ENCODE assay signal across 29 cellular contexts in the genomic region with DNA sequence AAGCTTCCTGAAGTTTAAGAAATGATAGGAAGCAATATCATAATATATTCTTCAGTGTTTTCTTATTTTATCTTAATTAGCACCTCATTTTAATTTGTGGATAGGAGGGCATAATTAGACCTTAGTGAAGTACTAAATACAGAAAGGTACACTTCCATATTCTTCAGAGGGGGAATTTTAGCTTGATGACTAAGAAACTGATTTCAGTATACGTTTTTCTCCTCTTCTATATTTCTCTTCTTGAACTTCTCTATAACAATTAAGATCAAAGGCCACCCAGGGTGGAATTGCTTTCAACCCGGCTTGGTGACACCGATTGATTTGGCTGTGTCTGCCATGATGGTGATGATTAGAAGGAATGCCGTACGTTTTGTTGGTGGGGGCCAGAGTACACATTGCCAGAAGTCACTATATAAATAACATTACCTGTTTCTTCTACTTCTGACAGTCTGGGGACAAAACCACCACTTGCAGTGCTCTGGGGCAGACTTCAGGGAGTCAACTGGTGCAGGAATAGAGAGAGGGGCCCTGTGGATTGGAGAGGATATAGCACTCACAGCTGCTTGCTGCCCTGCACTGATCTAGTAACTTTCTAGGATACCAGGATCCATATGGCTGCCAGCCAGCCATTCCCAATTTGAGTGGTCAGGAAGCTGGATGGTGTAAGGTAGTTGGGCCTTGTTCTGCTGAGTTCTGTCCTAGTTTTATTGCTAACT.
A peak's percentile ranks its signal among the peaks of the same experiment; 100 is the strongest.
DNase-seq lines count a peak whose midpoint lies in the region; ATAC-seq lines count a peak whose summit lies in the region.
"Had no signal": no experiment of that assay in that cellular context is flagged by ENCODE, and none has a peak within 500 bp of the region (broad histone marks: within the 10 kb centered on the region; RNA-seq: fewer than 3 reads in every experiment).

No MANE protein-coding gene starts in this region.

- no peak overlapping the region for H3K27ac ChIP-seq in CD4-positive, CD25-positive, alpha-beta regulatory T cell (ENCODE audit: insufficient read depth, low read length, poor library complexity, severe bottlenecking)
- no peak overlapping the region for H3K27ac ChIP-seq in naive thymus-derived CD4-positive, alpha-beta T cell (ENCODE audit: low read depth, low read length)
- H3K27ac ChIP-seq in caudate nucleus (ENCODE audit: low read depth, low read length), result no peak overlapping the region
- H3K27ac ChIP-seq: brain microvascular endothelial cell, esophagus squamous epithelium, gastrocnemius medialis, left ventricle myocardium inferior, RWPE1, VCaP had no signal

- no peaks in the 10 kb centered on the region for H3K9me3 Mint-ChIP-seq in CD4-positive, CD25-positive, alpha-beta regulatory T cell
- no peaks in the 10 kb centered on the region for H3K9me3 Mint-ChIP-seq in activated T-helper 2 cell treated with anti-CD3 and anti-CD28 coated beads, Interferon-gamma antibody, Interleukin-2, Interleukin-4, amounts not matched to agents 10 μg/mL and 5 μg/mL and 100 μg/mL, durations not matched to agents 14 hours and 24 hours and 36 hours
- peaks cover 0 to 1% (median 0%) of the 10 kb centered on the region in 11 donors for H3K9me3 Mint-ChIP-seq in naive thymus-derived CD4-positive, alpha-beta T cell
- H3K9me3 Mint-ChIP-seq: CD8-positive, alpha-beta T cell; T-helper 2 cell treated with Interferon-gamma antibody and Interleukin-4, amounts not matched to agents 5 μg/mL and 100 μg/mL, for 36 hours; type B pancreatic cell had no signal

- POLR2A ChIA-PET in naive thymus-derived CD4-positive, alpha-beta T cell (lab: Charles Lee), result interaction anchor here (0.6 to 1.4 kb wide), 4 partner anchors 17 to 40 kb away, joined by 3 to 4 read pairs (median 3); no protein-coding TSS in a partner anchor

- no peak for DNase-seq in activated CD4-positive, CD25-positive, alpha-beta regulatory T cell (lab: John Stamatoyannopoulos, UW)
- no peak for DNase-seq in CD4-positive, CD25-positive, alpha-beta regulatory T cell
- no peak for DNase-seq in activated T-helper 2 cell treated with anti-CD3 and anti-CD28 coated beads, Interferon-gamma antibody, Interleukin-2, Interleukin-4, amounts not matched to agents 10 μg/mL and 5 μg/mL and 100 μg/mL, durations not matched to agents 14 hours and 24 hours and 36 hours (ENCODE audit: low spot score)
- peak; percentile 14 for DNase-seq in mucosa of gallbladder (ENCODE audit: low spot score)
- DNase-seq in naive thymus-derived CD4-positive, alpha-beta T cell, result no peak
- DNase-seq in caudate nucleus (lab: John Stamatoyannopoulos, UW), result no peak
- DNase-seq: 8988T; activated T-cell treated with anti-CD3 and anti-CD28 coated beads, Interleukin-2, amount 50 U/mL, for 1 hour; cortex of kidney; DMS 273 treated with DMSO at 0.1 percent for 48 hours; esophagus squamous epithelium; gastrocnemius medialis; hypothalamus; left ventricle myocardium inferior; NCI-H1417; NCI-H2081; NCI-H226; right cardiac atrium; stimulated activated CD4-positive, alpha-beta T cell treated with anti-CD3 and anti-CD28 coated beads, Interleukin-12 subunit alpha, Interleukin-12 subunit beta, amount 100 ng/mL, for 4 hours; stimulated activated CD4-positive, alpha-beta T cell treated with anti-CD3 and anti-CD28 coated beads, Interleukin-4, amount 100 ng/mL, for 4 hours had no signal

- H3K27me3 Mint-ChIP-seq in CD4-positive, CD25-positive, alpha-beta regulatory T cell, result no peaks in the 10 kb centered on the region
- H3K27me3 Mint-ChIP-seq in activated T-helper 2 cell treated with anti-CD3 and anti-CD28 coated beads, Interferon-gamma antibody, Interleukin-2, Interleukin-4, amounts not matched to agents 10 μg/mL and 5 μg/mL and 100 μg/mL, durations not matched to agents 14 hours and 24 hours and 36 hours (ENCODE audit: low read depth), result no peaks in the 10 kb centered on the region
- no peaks in the 10 kb centered on the region for H3K27me3 Mint-ChIP-seq in naive thymus-derived CD4-positive, alpha-beta T cell
- H3K27me3 Mint-ChIP-seq: type B pancreatic cell had no signal

- CTCF ChIA-PET in naive thymus-derived CD4-positive, alpha-beta T cell (lab: Charles Lee), result interaction anchor here (0.7 kb wide), 1 partner anchor 74 kb away, joined by 3 read pairs; no protein-coding TSS in a partner anchor

- H3K4me1 ChIP-seq in CD4-positive, CD25-positive, alpha-beta regulatory T cell (ENCODE audit: control insufficient read depth, insufficient read depth, low read length, poor library complexity, severe bottlenecking), result no peaks in the 10 kb centered on the region
- peaks cover 0 to 31% of the 10 kb centered on the region in 2 donors for H3K4me1 ChIP-seq in naive thymus-derived CD4-positive, alpha-beta T cell (ENCODE audit: control insufficient read depth in 2 of 2, insufficient read depth in 2 of 2, low read length in 2 of 2)
- H3K4me1 ChIP-seq: esophagus squamous epithelium, gastrocnemius medialis had no signal

- H3K9me3 ChIP-seq in CD4-positive, CD25-positive, alpha-beta regulatory T cell (ENCODE audit: control insufficient read depth in 2 of 2, low read length in 2 of 2), result no peaks in the 10 kb centered on the region
- no peaks in the 10 kb centered on the region for H3K9me3 ChIP-seq in naive thymus-derived CD4-positive, alpha-beta T cell (ENCODE audit: control insufficient read depth in 2 of 3, low read length in 3 of 3)
- H3K9me3 ChIP-seq: esophagus squamous epithelium, gastrocnemius medialis, left ventricle myocardium inferior had no signal

- no peaks in the 10 kb centered on the region for H3K36me3 ChIP-seq in CD4-positive, CD25-positive, alpha-beta regulatory T cell (ENCODE audit: control insufficient read depth, insufficient read depth, low read length)
- no peaks in the 10 kb centered on the region for H3K36me3 ChIP-seq in naive thymus-derived CD4-positive, alpha-beta T cell (ENCODE audit: control insufficient read depth in 2 of 3, insufficient read depth in 3 of 3, low read length in 3 of 3)
- H3K36me3 ChIP-seq: brain microvascular endothelial cell, esophagus squamous epithelium, gastrocnemius medialis, left ventricle myocardium inferior had no signal

- H3K4me3 Mint-ChIP-seq in CD4-positive, CD25-positive, alpha-beta regulatory T cell, result no peak overlapping the region
- H3K4me3 Mint-ChIP-seq in activated T-helper 2 cell treated with anti-CD3 and anti-CD28 coated beads, Interferon-gamma antibody, Interleukin-2, Interleukin-4, amounts not matched to agents 10 μg/mL and 5 μg/mL and 100 μg/mL, durations not matched to agents 14 hours and 24 hours and 36 hours (ENCODE audit: low read depth), result no peak overlapping the region
- no peak overlapping the region for H3K4me3 Mint-ChIP-seq in naive thymus-derived CD4-positive, alpha-beta T cell
- H3K4me3 Mint-ChIP-seq: CD8-positive, alpha-beta T cell; T-helper 2 cell treated with Interferon-gamma antibody and Interleukin-4, amounts not matched to agents 5 μg/mL and 100 μg/mL, for 36 hours had no signal

- H3K36me3 Mint-ChIP-seq in CD4-positive, CD25-positive, alpha-beta regulatory T cell, result no peaks in the 10 kb centered on the region
- H3K36me3 Mint-ChIP-seq in activated T-helper 2 cell treated with anti-CD3 and anti-CD28 coated beads, Interferon-gamma antibody, Interleukin-2, Interleukin-4, amounts not matched to agents 10 μg/mL and 5 μg/mL and 100 μg/mL, durations not matched to agents 14 hours and 24 hours and 36 hours (ENCODE audit: low read depth), result no peaks in the 10 kb centered on the region
- no peaks in the 10 kb centered on the region for H3K36me3 Mint-ChIP-seq in naive thymus-derived CD4-positive, alpha-beta T cell
- H3K36me3 Mint-ChIP-seq: CD8-positive, alpha-beta T cell; type B pancreatic cell had no signal

- peaks cover 0 to 36% (median 18%) of the 10 kb centered on the region in 4 donors for H3K4me1 Mint-ChIP-seq in CD4-positive, CD25-positive, alpha-beta regulatory T cell
- H3K4me1 Mint-ChIP-seq in activated T-helper 2 cell treated with anti-CD3 and anti-CD28 coated beads, Interferon-gamma antibody, Interleukin-2, Interleukin-4, amounts not matched to agents 10 μg/mL and 5 μg/mL and 100 μg/mL, durations not matched to agents 14 hours and 24 hours and 36 hours (ENCODE audit: low read depth), result peaks cover 45% of the 10 kb centered on the region
- H3K4me1 Mint-ChIP-seq in naive thymus-derived CD4-positive, alpha-beta T cell, result peaks cover 0 to 29% (median 12%) of the 10 kb centered on the region in 7 donors

- H3K4me3 ChIP-seq in CD4-positive, CD25-positive, alpha-beta regulatory T cell (ENCODE audit: low read depth, low read length), result no peak overlapping the region
- H3K4me3 ChIP-seq in naive thymus-derived CD4-positive, alpha-beta T cell (ENCODE audit: low read length), result no peak overlapping the region
- H3K4me3 ChIP-seq: esophagus squamous epithelium, gastrocnemius medialis, K562, left ventricle myocardium inferior had no signal

- H3K27me3 ChIP-seq in CD4-positive, CD25-positive, alpha-beta regulatory T cell (ENCODE audit: control insufficient read depth, insufficient read depth, low read length), result no peaks in the 10 kb centered on the region
- no peaks in the 10 kb centered on the region for H3K27me3 ChIP-seq in naive thymus-derived CD4-positive, alpha-beta T cell (ENCODE audit: control insufficient read depth in 2 of 2, insufficient read depth in 2 of 2, low read length in 2 of 2)
- H3K27me3 ChIP-seq: brain microvascular endothelial cell, esophagus squamous epithelium, gastrocnemius medialis had no signal

- intact Hi-C loops in activated T-helper 2 cell treated with anti-CD3 and anti-CD28 coated beads, Interferon-gamma antibody, Interleukin-2, Interleukin-4, amounts not matched to agents 10 μg/mL and 5 μg/mL and 100 μg/mL, durations not matched to agents 14 hours and 24 hours and 36 hours (cut with micrococcal nuclease), result loop anchor here (2.0 to 5.0 kb wide), 2 partner anchors 16 to 267 kb away; no protein-coding TSS in a partner anchor
- intact Hi-C loops in naive thymus-derived CD4-positive, alpha-beta T cell (cut with micrococcal nuclease), result no loop called here

- peak; percentile 39 to 44 for ATAC-seq in activated CD4-positive, CD25-positive, alpha-beta regulatory T cell treated with anti-CD3 and anti-CD28 coated beads, Interleukin-2, amount 50 U/mL, for 24 hours
- no peak for ATAC-seq in CD4-positive, CD25-positive, alpha-beta regulatory T cell (ENCODE audit: low read depth in 2 of 2)
- ATAC-seq in GM19023 (IDR thresholded peaks at IDR 0.05; ENCODE audit: unreplicated experiment), result no peak
- no peak for ATAC-seq in naive thymus-derived CD4-positive, alpha-beta T cell
- ATAC-seq: CD8-positive, alpha-beta T cell; gastrocnemius medialis; K562 had no signal

- peak overlapping the region; percentile 57 to 73 (median 67) for H3K27ac Mint-ChIP-seq in CD4-positive, CD25-positive, alpha-beta regulatory T cell
- peak overlapping the region; percentile 68 for H3K27ac Mint-ChIP-seq in activated T-helper 2 cell treated with anti-CD3 and anti-CD28 coated beads, Interferon-gamma antibody, Interleukin-2, Interleukin-4, amounts not matched to agents 10 μg/mL and 5 μg/mL and 100 μg/mL, durations not matched to agents 14 hours and 24 hours and 36 hours
- no peak overlapping the region for H3K27ac Mint-ChIP-seq in naive thymus-derived CD4-positive, alpha-beta T cell
- H3K27ac Mint-ChIP-seq: CD8-positive, alpha-beta T cell; T-helper 2 cell treated with Interferon-gamma antibody and Interleukin-4, amounts not matched to agents 5 μg/mL and 100 μg/mL, for 36 hours had no signal

Comparison
In these comparisons a context has a peak if more than half of its experiments do, and no peak if none do; other contexts are left out.
1. ATAC-seq: peak in activated CD4-positive, CD25-positive, alpha-beta regulatory T cell treated with anti-CD3 and anti-CD28 coated beads, Interleukin-2, amount 50 U/mL, for 24 hours (2 of 2); none in CD4-positive, CD25-positive, alpha-beta regulatory T cell (0 of 2), GM19023 (single experiment) and naive thymus-derived CD4-positive, alpha-beta T cell (single experiment).
2. H3K27ac Mint-ChIP-seq: peak in CD4-positive, CD25-positive, alpha-beta regulatory T cell (3 of 3) and activated T-helper 2 cell treated with anti-CD3 and anti-CD28 coated beads, Interferon-gamma antibody, Interleukin-2, Interleukin-4, amounts not matched to agents 10 μg/mL and 5 μg/mL and 100 μg/mL, durations not matched to agents 14 hours and 24 hours and 36 hours (single experiment); none in naive thymus-derived CD4-positive, alpha-beta T cell (0 of 9).